Comparison of ENCODE assay signal across 8 cellular contexts in the genomic region with DNA sequence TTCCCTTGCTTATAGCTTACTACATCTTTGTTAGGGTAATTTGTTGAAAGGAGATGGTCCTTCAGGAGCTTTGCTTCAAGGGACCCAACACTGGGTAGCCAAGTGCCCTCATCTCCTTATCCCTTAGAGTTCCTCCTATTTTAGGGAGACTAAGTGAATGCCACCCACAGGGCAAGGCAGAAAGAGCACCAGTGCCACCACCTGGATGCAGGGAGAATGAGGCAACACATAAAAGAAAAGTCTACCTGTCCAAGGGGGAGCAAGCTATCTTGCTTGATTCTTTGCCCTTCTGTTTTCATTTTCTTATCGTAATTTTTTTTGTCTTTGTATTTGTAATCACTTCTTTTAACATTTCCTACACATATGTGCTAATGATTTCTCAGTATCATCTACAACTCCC.
A peak's percentile ranks its signal among the peaks of the same experiment; 100 is the strongest.
DNase-seq lines count a peak whose midpoint lies in the region; ATAC-seq and TF ChIP-seq lines count a peak whose summit lies in the region.

No MANE protein-coding gene starts in this region.

- H3K36me3 ChIP-seq in SJSA1 (no peaks in the 10 kb centered on the region), hepatocyte (replicated peaks; ENCODE audit: insufficient read depth, low read depth) (no peaks in the 10 kb centered on the region)

- DNase-seq in natural killer cell = no peak
- no peak for DNase-seq in natural killer cell treated with Interleukin-12 subunit alpha and Interleukin-12 subunit beta and Interleukin-15 and Interleukin-18, amount 100 ng/mL, for 72 hours (ENCODE audit: low spot score)
- peak; percentile 19 to 39 for DNase-seq in SJSA1 (ENCODE audit: low read depth in 1 of 2, low spot score in 2 of 2)
- DNase-seq in hepatocyte (ENCODE audit: low spot score) = peak; percentile 18
- no peak for DNase-seq in NCI-H2029 (lab: John Stamatoyannopoulos, UW)
- no peak for DNase-seq in NCI-H1694 treated with DMSO at 0.1 percent for 48 hours (lab: John Stamatoyannopoulos, UW)
- DNase-seq in DMS79 treated with DMSO at 0.1 percent for 48 hours (lab: John Stamatoyannopoulos, UW) = no peak
- no peak for DNase-seq in NCI-H187 treated with DMSO at 0.1 percent for 48 hours (lab: John Stamatoyannopoulos, UW)

- TF ChIP-seq CTCF in natural killer cell (IDR thresholded peaks at IDR 0.05) = peak; percentile 18
- peak; percentile 42 for TF ChIP-seq CTCF in hepatocyte (IDR thresholded peaks at IDR 0.05; ENCODE audit: poor library complexity)

- H3K4me2 ChIP-seq in hepatocyte = no peak overlapping the region

- intact Hi-C loops in natural killer cell (cut with micrococcal nuclease) = no loop called here

- H3K27me3 ChIP-seq in SJSA1 (replicated peaks) = no peaks in the 10 kb centered on the region
- H3K27me3 ChIP-seq in hepatocyte = no peaks in the 10 kb centered on the region

- WGBS in hepatocyte (ENCODE audit: low lambda C conversion rate, missing lambda C conversion rate) = 68% methylated on average over 1 of the region's 1 CpG

- no peaks in the 10 kb centered on the region for H3K79me2 ChIP-seq in hepatocyte

- no peaks in the 10 kb centered on the region for H3K4me1 Mint-ChIP-seq in natural killer cell
- H3K4me1 Mint-ChIP-seq in natural killer cell treated with Interleukin-12 subunit alpha and Interleukin-12 subunit beta and Interleukin-15 and Interleukin-18, amount 100 ng/mL, for 72 hours (ENCODE audit: low read depth in 2 of 2) = no peaks in the 10 kb centered on the region

- H2AFZ ChIP-seq in hepatocyte = no peak overlapping the region

- peaks cover 0 to 5% of the 10 kb centered on the region in 2 donors for H3K27me3 Mint-ChIP-seq in natural killer cell (ENCODE audit: low read depth in 2 of 2)
- H3K27me3 Mint-ChIP-seq in natural killer cell treated with Interleukin-12 subunit alpha and Interleukin-12 subunit beta and Interleukin-15 and Interleukin-18, amount 100 ng/mL, for 72 hours = peaks cover 0 to 3% of the 10 kb centered on the region in 2 donors

- H3K27ac Mint-ChIP-seq in natural killer cell = no peak overlapping the region
- H3K27ac Mint-ChIP-seq in natural killer cell treated with Interleukin-12 subunit alpha and Interleukin-12 subunit beta and Interleukin-15 and Interleukin-18, amount 100 ng/mL, for 72 hours = no peak overlapping the region

- H3K27ac ChIP-seq in SJSA1 (no peak overlapping the region), hepatocyte (no peak overlapping the region)

- H3K9me3 ChIP-seq in SJSA1 (replicated peaks) (no peaks in the 10 kb centered on the region), hepatocyte (ENCODE audit: low read depth) (no peaks in the 10 kb centered on the region)

- no peak for ATAC-seq in natural killer cell
- no peak for ATAC-seq in natural killer cell treated with Interleukin-12 subunit alpha and Interleukin-12 subunit beta and Interleukin-15 and Interleukin-18, amount 100 ng/mL, for 72 hours

- no peaks in the 10 kb centered on the region for H3K9me2 ChIP-seq in hepatocyte (replicated peaks; ENCODE audit: insufficient read depth)

- H3K4me3 Mint-ChIP-seq in natural killer cell = no peak overlapping the region
- H3K4me3 Mint-ChIP-seq in natural killer cell treated with Interleukin-12 subunit alpha and Interleukin-12 subunit beta and Interleukin-15 and Interleukin-18, amount 100 ng/mL, for 72 hours = no peak overlapping the region

- H3K4me1 ChIP-seq in SJSA1 (replicated peaks) = no peaks in the 10 kb centered on the region
- H3K4me1 ChIP-seq in hepatocyte (ENCODE audit: insufficient read depth) = no peaks in the 10 kb centered on the region

- H4K20me1 ChIP-seq in hepatocyte (ENCODE audit: insufficient read depth, poor library complexity, severe bottlenecking) = no peaks in the 10 kb centered on the region

- H3K4me3 ChIP-seq in SJSA1 (no peak overlapping the region), hepatocyte (no peak overlapping the region)

- H3K36me3 Mint-ChIP-seq in natural killer cell = no peaks in the 10 kb centered on the region
- H3K36me3 Mint-ChIP-seq in natural killer cell treated with Interleukin-12 subunit alpha and Interleukin-12 subunit beta and Interleukin-15 and Interleukin-18, amount 100 ng/mL, for 72 hours = no peaks in the 10 kb centered on the region

- no peaks in the 10 kb centered on the region for H3K9me3 Mint-ChIP-seq in natural killer cell
- H3K9me3 Mint-ChIP-seq in natural killer cell treated with Interleukin-12 subunit alpha and Interleukin-12 subunit beta and Interleukin-15 and Interleukin-18, amount 100 ng/mL, for 72 hours = no peaks in the 10 kb centered on the region

Comparison
In these comparisons a context has a peak if more than half of its experiments do, and no peak if none do; other contexts are left out.
1. DNase-seq: peak in SJSA1 (2 of 2) and hepatocyte (single experiment); none in natural killer cell (single experiment), natural killer cell treated with Interleukin-12 subunit alpha and Interleukin-12 subunit beta and Interleukin-15 and Interleukin-18, amount 100 ng/mL, for 72 hours (single experiment), NCI-H2029 (single experiment), NCI-H1694 treated with DMSO at 0.1 percent for 48 hours (single experiment), DMS79 treated with DMSO at 0.1 percent for 48 hours (single experiment) and NCI-H187 treated with DMSO at 0.1 percent for 48 hours (single experiment).